Comparison of ENCODE assay signal across 6 cellular contexts in the genomic region with DNA sequence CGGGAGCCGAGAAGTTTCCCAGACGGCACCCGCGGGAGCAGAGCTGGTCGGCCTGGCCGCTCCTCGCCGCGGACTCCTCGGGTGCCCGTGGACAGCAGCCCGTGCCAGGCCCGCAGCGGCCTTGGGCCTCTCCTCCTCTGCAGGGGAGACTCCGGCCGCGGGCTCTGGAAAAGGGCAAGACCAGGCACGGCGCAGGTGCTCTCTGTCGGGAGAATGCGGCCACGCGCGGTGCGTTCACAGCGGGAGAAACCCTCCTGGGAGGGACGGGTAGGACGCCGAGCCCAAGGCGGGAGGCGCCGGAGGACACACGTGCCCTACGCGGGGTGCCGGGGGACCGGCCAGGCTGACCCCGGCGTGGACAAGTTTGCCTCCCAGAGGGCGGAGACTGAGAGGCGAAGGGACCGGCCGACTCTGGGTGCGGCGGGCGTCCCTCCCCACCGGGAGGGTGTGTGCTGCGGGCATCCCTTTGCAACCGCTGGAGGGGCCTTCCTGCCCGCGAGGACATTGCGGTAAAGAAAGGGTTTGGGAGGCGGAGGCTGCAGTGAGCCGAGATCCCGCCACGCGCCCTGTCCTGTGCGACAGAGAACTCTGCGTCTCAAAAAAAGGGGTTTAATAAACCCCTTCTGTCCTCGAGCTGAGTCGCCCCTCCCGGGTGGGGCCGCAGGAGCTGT. TPM values are rescaled to one million over a fixed set of nuclear protein-coding genes. Genes with fewer than 3 reads are reported as not detected.
A peak's percentile ranks its signal among the peaks of the same experiment; 100 is the strongest.
DNase-seq lines count a peak whose midpoint lies in the region; ATAC-seq, FAIRE-seq and TF ChIP-seq lines count a peak whose summit lies in the region.

No MANE protein-coding gene starts in this region.

- H3K4me3 ChIP-seq in NT2/D1 (ENCODE audit: insufficient read length, low read depth) (peak overlapping the region; percentile 8), esophagus (ENCODE audit: low read depth in 1 of 2, low read length in 2 of 2) (peak overlapping the region; percentile 47 to 49), gastrocnemius medialis (peak overlapping the region; percentile 46 to 61 (median 54))

- no peaks in the 10 kb centered on the region for H3K27me3 ChIP-seq in NT2/D1 (ENCODE audit: insufficient read depth, insufficient read length)
- no peaks in the 10 kb centered on the region for H3K27me3 ChIP-seq in esophagus (ENCODE audit: control insufficient read depth in 1 of 2, insufficient read depth in 2 of 2, low read length in 2 of 2)
- peaks cover 2 to 28% (median 5%) of the 10 kb centered on the region in 3 donors for H3K27me3 ChIP-seq in gastrocnemius medialis

- H3K36me3 ChIP-seq in NT2/D1 (ENCODE audit: insufficient read depth, insufficient read length, low read length) (no peaks in the 10 kb centered on the region), esophagus (ENCODE audit: control insufficient read depth in 2 of 2, insufficient read depth in 2 of 2, low read length in 1 of 2) (no peaks in the 10 kb centered on the region), gastrocnemius medialis (no peaks in the 10 kb centered on the region)

- H3K27ac ChIP-seq in esophagus (ENCODE audit: low read depth in 2 of 2, low read length in 1 of 2) (peak overlapping the region; percentile 45 to 78), gastrocnemius medialis (peak overlapping the region; percentile 74 to 82 (median 78))

- in situ Hi-C loops in gastrocnemius medialis (cut with MboI; ENCODE audit: low sequenced_read_pairs in 4 of 4), result no loop called here

- no peak for TF ChIP-seq POLR2A in gastrocnemius medialis (IDR thresholded peaks at IDR 0.05)

- WGBS in esophagus, 2 donors, result 14 to 16% methylated on average over 54 to 64 of the region's 64 CpGs

- peak overlapping the region; percentile 81 for H3K9ac ChIP-seq in NT2/D1 (ENCODE audit: insufficient read length, low read depth)

- H3K9me3 ChIP-seq in NT2/D1 (ENCODE audit: insufficient read depth, low read length) (no peaks in the 10 kb centered on the region), esophagus (ENCODE audit: control insufficient read depth in 2 of 2, insufficient read depth in 1 of 2, low read depth in 1 of 2, low read length in 1 of 2) (no peaks in the 10 kb centered on the region), gastrocnemius medialis (no peaks in the 10 kb centered on the region)

- H3K4me1 ChIP-seq in NT2/D1 (ENCODE audit: insufficient read depth, insufficient read length) (peaks cover 27% of the 10 kb centered on the region), esophagus (ENCODE audit: control insufficient read depth in 2 of 2, insufficient read depth in 2 of 2, low read length in 1 of 2) (peaks cover 0 to 6% of the 10 kb centered on the region in 2 donors), gastrocnemius medialis (peaks cover 0 to 5% of the 10 kb centered on the region in 2 donors)

- no peak for DNase-seq in NT2/D1 (ENCODE audit: low read depth, low spot score)
- DNase-seq in gastrocnemius medialis, result no peak
- DNase-seq in AG08395 (ENCODE audit: low spot score), result no peak
- no peak for DNase-seq in NCI-H2171 treated with DMSO at 0.1 percent for 48 hours (lab: John Stamatoyannopoulos, UW)
- DNase-seq in GM19239 (ENCODE audit: insufficient read length, low spot score), result no peak

- ATAC-seq in gastrocnemius medialis, result no peak

- no peak for FAIRE-seq in GM19239 (lab: Jason Lieb, UNC)

- TF ChIP-seq CTCF in gastrocnemius medialis (IDR thresholded peaks at IDR 0.05 in 4 of 5, conservative IDR thresholded peaks at IDR 0.05 in 1 of 5), result no peak

- intact Hi-C loops in gastrocnemius medialis (cut with DNase I; ENCODE audit: low total_unique reads), result loop anchor here (2.0 kb wide), 1 partner anchor 37 kb away; no protein-coding TSS in a partner anchor

RNA-seq across cellular contexts. Expression of a gene that starts 2.3 kb away (rescaled TPM):
- 100 to 1,000 TPM in 1 of 2 donors, 10 to 100 TPM in 1; 48.2 to 112 TPM for polyA plus RNA-seq in esophagus
- 100 to 1,000 TPM in 1 of 4 donors, 10 to 100 TPM in 3; 47.8 to 103 (median 80.5) TPM for total RNA-seq in gastrocnemius medialis

RNA-seq across cellular contexts. Expression of a gene that starts 4.5 kb away (rescaled TPM):
- polyA plus RNA-seq in esophagus, result 100 to 1,000 TPM; 243 to 450 TPM
- total RNA-seq in gastrocnemius medialis, result 10 to 100 TPM; 46.3 to 83.6 (median 63.2) TPM

RNA-seq across cellular contexts. Expression of a gene that starts 8.6 kb away (rescaled TPM):
- polyA plus RNA-seq in esophagus, result 100 to 1,000 TPM in 1 of 2 donors, 10 to 100 TPM in 1; 72.3 to 165 TPM
- total RNA-seq in gastrocnemius medialis, result 10 to 100 TPM; 37.8 to 80.9 (median 44.9) TPM

RNA-seq across cellular contexts. Expression of a gene that starts 16.8 kb away (rescaled TPM):
- polyA plus RNA-seq in esophagus, result not detected
- not detected for total RNA-seq in gastrocnemius medialis

RNA-seq across cellular contexts. Expression of a gene that starts 27.2 kb away (rescaled TPM):
- polyA plus RNA-seq in esophagus, result 10 to 100 TPM; 10.3 to 38.9 TPM
- 1 to 10 TPM in 3 of 4 donors, under 1 TPM in 1; 0.98 to 3.4 (median 2.7) TPM for total RNA-seq in gastrocnemius medialis
